Comparison of ENCODE assay signal across 8 cellular contexts in genomic region chr1:67431156-67431765, GRCh38. TPM values are rescaled to one million over a fixed set of nuclear protein-coding genes. Genes with fewer than 3 reads are reported as not detected.
A peak's percentile ranks its signal among the peaks of the same experiment; 100 is the strongest.
DNase-seq lines count a peak whose midpoint lies in the region; ATAC-seq and TF ChIP-seq lines count a peak whose summit lies in the region.

No MANE protein-coding gene starts in this region.

- H3K36me3 Mint-ChIP-seq in IgD-negative memory B cell: peaks cover 4% of the 10 kb centered on the region
- H3K36me3 Mint-ChIP-seq in naive thymus-derived CD8-positive, alpha-beta T cell: peaks cover 10 to 28% (median 16%) of the 10 kb centered on the region in 3 donors

- no peaks in the 10 kb centered on the region for H3K9me3 Mint-ChIP-seq in IgD-negative memory B cell
- no peaks in the 10 kb centered on the region for H3K9me3 Mint-ChIP-seq in naive thymus-derived CD8-positive, alpha-beta T cell

- H3K4me1 Mint-ChIP-seq in IgD-negative memory B cell: peaks cover 26 to 39% (median 27%) of the 10 kb centered on the region in 3 donors
- H3K4me1 Mint-ChIP-seq in naive thymus-derived CD8-positive, alpha-beta T cell: peaks cover 23 to 61% (median 39%) of the 10 kb centered on the region in 4 donors

- no peaks in the 10 kb centered on the region for H3K27me3 ChIP-seq in BJ (ENCODE audit: control insufficient read depth, insufficient read depth, low read length)

- no peak for ATAC-seq in naive thymus-derived CD8-positive, alpha-beta T cell
- ATAC-seq in HG03135 (IDR thresholded peaks at IDR 0.05; ENCODE audit: unreplicated experiment): no peak

- DNase-seq in BJ (ENCODE audit: low read depth) (no peak), choroid plexus epithelial cell (ENCODE audit: low read depth) (no peak), cortex of kidney (lab: John Stamatoyannopoulos, UW) (no peak), Ammon's horn (ENCODE audit: low spot score) (no peak)
- DNase-seq in naive thymus-derived CD8-positive, alpha-beta T cell: no peak
- no peak for DNase-seq in stimulated activated CD4-positive, alpha-beta T cell treated with anti-CD3 and anti-CD28 coated beads, Interleukin-2, amount 100 ng/mL, for 48 hours

- H3K27ac Mint-ChIP-seq in IgD-negative memory B cell: peak overlapping the region; percentile 96 to 100 (median 97)
- peak overlapping the region; percentile 93 to 100 (median 98) for H3K27ac Mint-ChIP-seq in naive thymus-derived CD8-positive, alpha-beta T cell

- H3K27me3 Mint-ChIP-seq in IgD-negative memory B cell: no peaks in the 10 kb centered on the region
- no peaks in the 10 kb centered on the region for H3K27me3 Mint-ChIP-seq in naive thymus-derived CD8-positive, alpha-beta T cell

- TF ChIP-seq CTCF in BJ (IDR thresholded peaks at IDR 0.05; ENCODE audit: insufficient read depth, low read depth, low read length) (no peak), choroid plexus epithelial cell (conservative IDR thresholded peaks at IDR 0.05; ENCODE audit: low read depth, low read length) (no peak)

- CTCF ChIA-PET in BJ (lab: Yijun Ruan, JAX): interaction anchor here (0.8 to 1.6 kb wide), 2 partner anchors 69 to 83 kb away, joined by 3 to 8 read pairs; no protein-coding TSS in a partner anchor

- H3K36me3 ChIP-seq in BJ (ENCODE audit: control insufficient read depth, insufficient read depth, low read length): no peaks in the 10 kb centered on the region; the same call in 1 of the 2 replicates

- peak overlapping the region; percentile 94 to 100 (median 99) for H3K4me3 Mint-ChIP-seq in IgD-negative memory B cell
- H3K4me3 Mint-ChIP-seq in naive thymus-derived CD8-positive, alpha-beta T cell: peak overlapping the region; percentile 83 to 99 (median 96)

- POLR2A ChIA-PET in BJ (lab: Charles Lee): no interaction called here
- POLR2A ChIA-PET in naive thymus-derived CD8-positive, alpha-beta T cell (lab: Charles Lee): interaction anchor here (0.8 to 3.0 kb wide), 6 partner anchors 9 to 507 kb away, joined by 3 to 14 read pairs (median 7); partner anchors contain the start of genes DNAI4, GADD45A, MIER1 and SLC35D1

- H3K4me3 ChIP-seq in BJ (ENCODE audit: low read depth, low read length): peak overlapping the region; percentile 99
- H3K4me3 ChIP-seq in choroid plexus epithelial cell (ENCODE audit: low read depth, low read length): peak overlapping the region; percentile 98

RNA-seq across cellular contexts. Expression of gene SERBP1, which starts 1.1 kb away (rescaled TPM):
- polyA plus RNA-seq in BJ (2011; rRNA removed) (94.1 and 184 TPM in 2 replicates), IgD-negative memory B cell (117 TPM)
- 62.0 and 64.8 TPM in 2 replicates for polyA minus RNA-seq in BJ (2011; rRNA and poly(A)+ RNA removed)
- 100 to 1,000 TPM; 171 to 180 TPM for total RNA-seq in naive thymus-derived CD8-positive, alpha-beta T cell
- 100 to 1,000 TPM; 130 to 156 (median 153) TPM for polyA plus RNA-seq in naive thymus-derived CD8-positive, alpha-beta T cell
